Comparison of ENCODE assay signal across 10 cellular contexts in the genomic region with DNA sequence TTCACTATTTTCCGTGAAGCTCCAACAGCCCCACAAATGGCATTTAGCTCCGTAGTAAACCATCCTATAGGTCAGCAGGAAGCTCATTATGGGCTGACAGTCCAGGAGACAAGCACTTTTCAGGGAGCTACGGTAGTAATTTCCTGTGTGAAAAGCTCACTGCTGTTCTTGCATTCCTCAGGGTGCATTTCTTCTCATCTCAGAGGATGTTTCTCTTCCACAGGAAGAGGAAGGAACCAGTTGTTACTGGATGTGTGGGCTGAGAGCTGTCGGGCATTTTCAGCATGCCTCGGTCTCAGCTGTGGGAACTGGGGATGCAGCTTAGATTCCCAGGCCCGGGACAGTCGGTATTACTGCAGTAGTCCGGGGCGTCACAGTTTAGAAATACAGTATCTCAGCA.
DNase-seq lines count a peak whose midpoint lies in the region; ATAC-seq, FAIRE-seq and TF ChIP-seq lines count a peak whose summit lies in the region.
"Had no signal": no experiment of that assay in that cellular context is flagged by ENCODE, and none has a peak within 500 bp of the region (broad histone marks: within the 10 kb centered on the region; RNA-seq: fewer than 3 reads in every experiment).

No MANE protein-coding gene starts in this region.

- intact Hi-C loops in HepG2 (cut with micrococcal nuclease; ENCODE audit: unreplicated experiment) (no loop called here), mucosa of descending colon (cut with DNase I, micrococcal nuclease) (no loop called here)

- in situ Hi-C loops in HepG2 (cut with HindIII; ENCODE audit: extremely low pct_ligation_motif_present, low pct_unique_long_range_greater_than_20kb): no loop called here

- H3K36me3 ChIP-seq in liver (ENCODE audit: control insufficient read depth in 4 of 4, insufficient read depth in 3 of 4, low read depth in 1 of 4, low read length in 3 of 4): no peaks in the 10 kb centered on the region
- no peaks in the 10 kb centered on the region for H3K36me3 ChIP-seq in HepG2 (replicated peaks in 1 of 2; ENCODE audit: control insufficient read depth in 1 of 2, insufficient read depth in 2 of 2, low read length in 2 of 2)
- no peaks in the 10 kb centered on the region for H3K36me3 ChIP-seq in mucosa of descending colon (ENCODE audit: low read depth)

- ATAC-seq in HepG2: no peak
- peak; percentile 34 for ATAC-seq in mucosa of descending colon
- no peak for ATAC-seq in HG03565 (IDR thresholded peaks at IDR 0.05; ENCODE audit: unreplicated experiment)
- no peak for ATAC-seq in GM18505 (IDR thresholded peaks at IDR 0.05; ENCODE audit: unreplicated experiment)

- no peak overlapping the region for H3K4me2 ChIP-seq in HepG2 (ENCODE audit: low read depth, low read length)

- H3K79me2 ChIP-seq in HepG2 (ENCODE audit: insufficient read depth, low read length): no peaks in the 10 kb centered on the region

- TF ChIP-seq RAD21 in liver (IDR thresholded peaks at IDR 0.05) (peak in 1 of 2 donors; percentile 32), HepG2 (CRISPR knock-in tag; IDR thresholded peaks at IDR 0.05) (no peak)

- H3K4me1 ChIP-seq in liver (ENCODE audit: control insufficient read depth in 4 of 4, insufficient read depth in 4 of 4, low read length in 3 of 4) (peaks cover 0 to 25% (median 12%) of the 10 kb centered on the region in 4 donors), HepG2 (ENCODE audit: insufficient read depth, low read length) (peaks cover 23% of the 10 kb centered on the region), mucosa of descending colon (ENCODE audit: low read depth) (no peaks in the 10 kb centered on the region)

- TF ChIP-seq POLR2A in HepG2 (IDR thresholded peaks at IDR 0.05; ENCODE audit: insufficient read depth in 1 of 2, low read depth in 2 of 2, low read length in 2 of 2) (no peak), GM18505 (IDR thresholded peaks at IDR 0.05; ENCODE audit: borderline replicate concordance, extremely low read depth, insufficient read depth, insufficient read length) (no peak)

- H3K9me3 ChIP-seq in liver (ENCODE audit: control insufficient read depth in 4 of 4, low read length in 3 of 4) (no peaks in the 10 kb centered on the region), HepG2 (ENCODE audit: low read length) (no peaks in the 10 kb centered on the region), mucosa of descending colon (no peaks in the 10 kb centered on the region)

- H3K27me3 ChIP-seq in liver (ENCODE audit: control insufficient read depth in 4 of 4, insufficient read depth in 4 of 4, low read length in 3 of 4) (no peaks in the 10 kb centered on the region), HepG2 (ENCODE audit: control insufficient read depth in 1 of 2, insufficient read depth in 2 of 2, low read length in 2 of 2) (no peaks in the 10 kb centered on the region)

- TF ChIP-seq CTCF in liver (IDR thresholded peaks at IDR 0.05; ENCODE audit: low read depth, low read length, missing input control) (no peak), HepG2 (CRISPR knock-in tag; IDR thresholded peaks at IDR 0.05) (no peak), epithelial cell of esophagus (IDR thresholded peaks at IDR 0.05; ENCODE audit: insufficient read depth, low read depth, low read length, missing control alignments) (no peak), mucosa of descending colon (IDR thresholded peaks at IDR 0.05) (no peak)

- WGBS in liver: 59% methylated on average over 9 of the region's 9 CpGs
- 93% methylated on average over 7 of the region's 9 CpGs for WGBS in HepG2 (ENCODE audit: low lambda C conversion rate)

- TF ChIP-seq EP300 in HepG2 (IDR thresholded peaks at IDR 0.05; ENCODE audit: low read depth in 2 of 2, low read length in 2 of 2) (no peak), HepG2 (CRISPR knock-in tag; IDR thresholded peaks at IDR 0.05; ENCODE audit: borderline replicate concordance) (no peak)

- FAIRE-seq in HepG2 (lab: Jason Lieb, UNC) (no peak), RCC 7860 (lab: Jason Lieb, UNC) (no peak)
- FAIRE-seq: A204.1 had no signal

- H2AFZ ChIP-seq in HepG2 (ENCODE audit: low read length): no peak overlapping the region

- H3K4me3 ChIP-seq in liver (ENCODE audit: low read depth in 1 of 3, low read length in 3 of 3) (no peak overlapping the region), HepG2 (replicated peaks in 1 of 3; ENCODE audit: insufficient read depth in 1 of 3, low read depth in 2 of 3, low read length in 3 of 3) (no peak overlapping the region), epithelial cell of esophagus (ENCODE audit: low read length) (no peak overlapping the region), mucosa of descending colon (no peak overlapping the region)

- CTCF ChIA-PET in HepG2 (lab: Yijun Ruan, JAX; ENCODE audit: low intra/inter-chr PET ratio, low total read pairs): no interaction called here

- DNase-seq in HepG2 (ENCODE audit: low spot score) (no peak), epithelial cell of esophagus (ENCODE audit: low read depth) (peak; percentile 15), mucosa of descending colon (no peak), NCI-H187 treated with DMSO at 0.1 percent for 48 hours (lab: John Stamatoyannopoulos, UW) (no peak), RCC 7860 (ENCODE audit: low spot score) (no peak)
- DNase-seq: NCI-H1694 had no signal

- H3K27ac ChIP-seq in liver (ENCODE audit: low read depth in 1 of 2, low read length in 2 of 2): peak overlapping the region; percentile 0 to 48
- H3K27ac ChIP-seq in HepG2 (ENCODE audit: extremely low read length, insufficient read depth, low read length): no peak overlapping the region

- H3K9ac ChIP-seq in liver (ENCODE audit: low read depth in 1 of 2, low read length in 2 of 2): peak overlapping the region in 1 of 2 donors; percentile 49
- H3K9ac ChIP-seq in HepG2 (ENCODE audit: insufficient read depth, low read depth, low read length): no peak overlapping the region

- BruUV-seq in HepG2 (replicated peaks; lab: Mats Ljungman, UMichigan): no TSS peak

- POLR2A ChIA-PET in HepG2 (lab: Yijun Ruan, JAX): interaction anchor here (1.3 kb wide), 2 partner anchors 73 to 98 kb away, joined by 4 read pairs; no protein-coding TSS in a partner anchor

- no peaks in the 10 kb centered on the region for H4K20me1 ChIP-seq in HepG2 (ENCODE audit: insufficient read depth, low read length)

TF ChIP-seq in liver, 16 proteins besides CTCF, POLR2A, EP300 and RAD21:
- no peak for TF ChIP-seq RXRA (IDR thresholded peaks at IDR 0.05)
- TF ChIP-seq SP1 (IDR thresholded peaks at IDR 0.05): no peak
- TF ChIP-seq YY1 (IDR thresholded peaks at IDR 0.05): peak; percentile 30
- TF ChIP-seq FOXA1 (IDR thresholded peaks at IDR 0.05): no peak
- no peak for TF ChIP-seq FOXA2 (IDR thresholded peaks at IDR 0.05)
- TF ChIP-seq, protein P1, sequence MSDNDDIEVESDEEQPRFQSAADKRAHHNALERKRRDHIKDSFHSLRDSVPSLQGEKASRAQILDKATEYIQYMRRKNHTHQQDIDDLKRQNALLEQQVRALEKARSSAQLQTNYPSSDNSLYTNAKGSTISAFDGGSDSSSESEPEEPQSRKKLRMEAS (IDR thresholded peaks at IDR 0.05): no peak

TF ChIP-seq in HepG2, 621 proteins besides CTCF, POLR2A, EP300 and RAD21 (continues in another document):
- TF ChIP-seq NR2C2 (CRISPR knock-in tag; IDR thresholded peaks at IDR 0.05; ENCODE audit: borderline replicate concordance): no peak
- no peak for TF ChIP-seq PAWR (CRISPR knock-in tag; IDR thresholded peaks at IDR 0.05; ENCODE audit: borderline replicate concordance)
- TF ChIP-seq, protein P2, sequence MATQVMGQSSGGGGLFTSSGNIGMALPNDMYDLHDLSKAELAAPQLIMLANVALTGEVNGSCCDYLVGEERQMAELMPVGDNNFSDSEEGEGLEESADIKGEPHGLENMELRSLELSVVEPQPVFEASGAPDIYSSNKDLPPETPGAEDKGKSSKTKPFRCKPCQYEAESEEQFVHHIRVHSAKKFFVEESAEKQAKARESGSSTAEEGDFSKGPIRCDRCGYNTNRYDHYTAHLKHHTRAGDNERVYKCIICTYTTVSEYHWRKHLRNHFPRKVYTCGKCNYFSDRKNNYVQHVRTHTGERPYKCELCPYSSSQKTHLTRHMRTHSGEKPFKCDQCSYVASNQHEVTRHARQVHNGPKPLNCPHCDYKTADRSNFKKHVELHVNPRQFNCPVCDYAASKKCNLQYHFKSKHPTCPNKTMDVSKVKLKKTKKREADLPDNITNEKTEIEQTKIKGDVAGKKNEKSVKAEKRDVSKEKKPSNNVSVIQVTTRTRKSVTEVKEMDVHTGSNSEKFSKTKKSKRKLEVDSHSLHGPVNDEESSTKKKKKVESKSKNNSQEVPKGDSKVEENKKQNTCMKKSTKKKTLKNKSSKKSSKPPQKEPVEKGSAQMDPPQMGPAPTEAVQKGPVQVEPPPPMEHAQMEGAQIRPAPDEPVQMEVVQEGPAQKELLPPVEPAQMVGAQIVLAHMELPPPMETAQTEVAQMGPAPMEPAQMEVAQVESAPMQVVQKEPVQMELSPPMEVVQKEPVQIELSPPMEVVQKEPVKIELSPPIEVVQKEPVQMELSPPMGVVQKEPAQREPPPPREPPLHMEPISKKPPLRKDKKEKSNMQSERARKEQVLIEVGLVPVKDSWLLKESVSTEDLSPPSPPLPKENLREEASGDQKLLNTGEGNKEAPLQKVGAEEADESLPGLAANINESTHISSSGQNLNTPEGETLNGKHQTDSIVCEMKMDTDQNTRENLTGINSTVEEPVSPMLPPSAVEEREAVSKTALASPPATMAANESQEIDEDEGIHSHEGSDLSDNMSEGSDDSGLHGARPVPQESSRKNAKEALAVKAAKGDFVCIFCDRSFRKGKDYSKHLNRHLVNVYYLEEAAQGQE (IDR thresholded peaks at IDR 0.05; ENCODE audit: borderline replicate concordance in 1 of 2, low read depth in 1 of 2, low read length in 2 of 2): no peak
- TF ChIP-seq ZNF264 (CRISPR knock-in tag; IDR thresholded peaks at IDR 0.05): no peak
- no peak for TF ChIP-seq NFYC (CRISPR knock-in tag; IDR thresholded peaks at IDR 0.05)
- TF ChIP-seq, protein P3, sequence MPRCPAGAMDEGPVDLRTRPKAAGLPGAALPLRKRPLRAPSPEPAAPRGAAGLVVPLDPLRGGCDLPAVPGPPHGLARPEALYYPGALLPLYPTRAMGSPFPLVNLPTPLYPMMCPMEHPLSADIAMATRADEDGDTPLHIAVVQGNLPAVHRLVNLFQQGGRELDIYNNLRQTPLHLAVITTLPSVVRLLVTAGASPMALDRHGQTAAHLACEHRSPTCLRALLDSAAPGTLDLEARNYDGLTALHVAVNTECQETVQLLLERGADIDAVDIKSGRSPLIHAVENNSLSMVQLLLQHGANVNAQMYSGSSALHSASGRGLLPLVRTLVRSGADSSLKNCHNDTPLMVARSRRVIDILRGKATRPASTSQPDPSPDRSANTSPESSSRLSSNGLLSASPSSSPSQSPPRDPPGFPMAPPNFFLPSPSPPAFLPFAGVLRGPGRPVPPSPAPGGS (CRISPR knock-in tag; IDR thresholded peaks at IDR 0.05): no peak
